Comparison of ENCODE assay signal across 30 cellular contexts in genomic region chr12:84740602-84741001, GRCh38.
"Had no signal": no experiment of that assay in that cellular context is flagged by ENCODE, and none has a peak within 500 bp of the region (broad histone marks: within the 10 kb centered on the region; RNA-seq: fewer than 3 reads in every experiment).

No MANE protein-coding gene starts in this region.

- FAIRE-seq: astrocyte, endometrium, endothelial cell of umbilical vein had no signal

- H3K27ac ChIP-seq: colonic mucosa, epithelial cell of prostate, esophagus squamous epithelium, gastroesophageal sphincter, heart right ventricle, WERI-Rb-1 had no signal

- DNase-seq: activated B cell treated with CpG ODN at 0.5 μM for 24 hours; activated CD4-positive, alpha-beta T cell treated with anti-CD3 and anti-CD28 coated beads for 48 hours; activated CD4-positive, alpha-beta T cell treated with anti-CD3 and anti-CD28 coated beads, Interleukin-2, amount 50 U/mL, for 1 hour; activated CD4-positive, alpha-beta T cell treated with anti-CD3 and anti-CD28 coated beads, Interleukin-2, amount 50 U/mL, for 48 hours; activated CD8-positive, alpha-beta memory T cell treated with anti-CD3 and anti-CD28 coated beads for 24 hours; activated CD8-positive, alpha-beta T cell treated with anti-CD3 and anti-CD28 coated beads for 36 hours; activated effector memory CD4-positive, alpha-beta T cell treated with Interleukin-2 at 50 U/mL for 16 hours; activated gamma-delta T cell treated with Interleukin-2 at 50 U/mL for 16 hours; activated naive CD4-positive, alpha-beta T cell treated with anti-CD3 and anti-CD28 coated beads, Interleukin-2, amount 50 U/mL, for 16 hours; activated naive CD4-positive, alpha-beta T cell treated with Interleukin-2 at 50 U/mL for 16 hours; activated T-cell treated with anti-CD3 and anti-CD28 coated beads, Interleukin-2, amount 50 U/mL, for 4 hours; amniotic stem cell; anterior cingulate cortex; central memory CD4-positive, alpha-beta T cell; cerebellar nuclear complex; colonic mucosa; effector CD8-positive, alpha-beta T cell; esophagus squamous epithelium; foreskin melanocyte; heart right ventricle; T-helper 17 cell; T1000; WERI-Rb-1 had no signal

- H3K4me1 ChIP-seq: colonic mucosa, gastroesophageal sphincter, heart right ventricle had no signal

- H3K4me3 ChIP-seq: colonic mucosa, esophagus squamous epithelium, gastroesophageal sphincter, heart right ventricle had no signal

- H3K27me3 ChIP-seq: colonic mucosa, esophagus squamous epithelium, gastroesophageal sphincter, heart right ventricle had no signal

- H3K36me3 ChIP-seq: colonic mucosa, esophagus squamous epithelium, gastroesophageal sphincter, heart right ventricle, WERI-Rb-1 had no signal

- H3K9me3 ChIP-seq: colonic mucosa, esophagus squamous epithelium, gastroesophageal sphincter, heart right ventricle had no signal

- ATAC-seq: activated CD4-positive, CD25-positive, alpha-beta regulatory T cell treated with anti-CD3 and anti-CD28 coated beads, Interleukin-2, amount 50 U/mL, for 24 hours; activated CD8-positive, alpha-beta T cell treated with anti-CD3 and anti-CD28 coated beads for 36 hours; activated T-cell treated with anti-CD3 and anti-CD28 coated beads, Interleukin-2, amount 50 U/mL, for 4 hours; activated T-helper 17 cell treated with anti-CD3 and anti-CD28 coated beads, Interleukin-2, amount 50 U/mL, for 72 hours; gastroesophageal sphincter; heart right ventricle; T-helper 17 cell had no signal
